ENCODE assay signal across 13 cellular contexts in genomic region chr19:35196872-35197271, GRCh38. TPM values are rescaled to one million over a fixed set of nuclear protein-coding genes. Genes with fewer than 3 reads are reported as not detected.
DNase-seq lines count a peak whose midpoint lies in the region; ATAC-seq and TF ChIP-seq lines count a peak whose summit lies in the region.
"Not testable (repeated sequence)": the region's sequence is repeated elsewhere in the genome, so short reads cannot be mapped to it uniquely, and the experiment has no call there.
"Had no signal": no experiment of that assay in that cellular context is flagged by ENCODE, and none has a peak within 500 bp of the region (broad histone marks: within the 10 kb centered on the region; RNA-seq: fewer than 3 reads in every experiment).

No MANE protein-coding gene starts in this region.

- not testable (repeated sequence) for BruUV-seq in MCF 10A (replicated peaks; lab: Mats Ljungman, UMichigan)

- not testable (repeated sequence) for H3K27me3 ChIP-seq in GM23248 (replicated peaks; ENCODE audit: insufficient read depth); RWPE2 (ENCODE audit: insufficient read depth, poor library complexity, severe bottlenecking)

- H3K9me3 Mint-ChIP-seq in activated T-helper 17 cell treated with anti-CD3 and anti-CD28 coated beads, Interleukin-2, amount 50 U/mL, for 72 hours; MCF 10A (ENCODE audit: unreplicated experiment): not testable (repeated sequence)

- peaks cover 17% of the 10 kb centered on the region; the same call in 1 of the 2 replicates for H3F3A ChIP-seq in GM23248 (ENCODE audit: insufficient read depth)

- POLR2A ChIA-PET in MCF 10A (lab: Yijun Ruan, JAX) = not testable (repeated sequence)

- DNase-seq in GM23248 (peak; percentile 31), MCF 10A (ENCODE audit: unreplicated experiment) (peak; percentile 54), islet precursor cell (peak; percentile 8)
- not testable (repeated sequence) for DNase-seq in RWPE2 (ENCODE audit: low spot score); omental fat pad (ENCODE audit: low spot score)

- peaks cover 16% of the 10 kb centered on the region for H3K4me1 Mint-ChIP-seq in activated T-helper 17 cell treated with anti-CD3 and anti-CD28 coated beads, Interleukin-2, amount 50 U/mL, for 72 hours
- H3K4me1 Mint-ChIP-seq in MCF 10A (ENCODE audit: insufficient read depth, unreplicated experiment) = not testable (repeated sequence)

- intact Hi-C loops in MCF 10A (cut with micrococcal nuclease) = not testable (repeated sequence)

- H3K4me3 ChIP-seq in GM23248; RWPE2 (ENCODE audit: severe bottlenecking): not testable (repeated sequence)

- peak; percentile 41; the same call in 2 of the 3 replicates for ATAC-seq in RWPE2 (ENCODE audit: low read depth)
- peak; percentile 24 for ATAC-seq in activated T-helper 17 cell treated with anti-CD3 and anti-CD28 coated beads, Interleukin-2, amount 50 U/mL, for 72 hours (replicated peaks)
- ATAC-seq in esophagus mucosa = peak; percentile 67
- ATAC-seq in omental fat pad (ENCODE audit: low FRiP score) = peak; percentile 41

- in situ Hi-C loops in GM23248 (cut with MboI) = not testable (repeated sequence)

- not testable (repeated sequence) for H3K36me3 Mint-ChIP-seq in activated T-helper 17 cell treated with anti-CD3 and anti-CD28 coated beads, Interleukin-2, amount 50 U/mL, for 72 hours (ENCODE audit: low read depth); MCF 10A (ENCODE audit: insufficient read depth, unreplicated experiment)

- not testable (repeated sequence) for H3K27me3 Mint-ChIP-seq in activated T-helper 17 cell treated with anti-CD3 and anti-CD28 coated beads, Interleukin-2, amount 50 U/mL, for 72 hours
- peaks cover 22% of the 10 kb centered on the region for H3K27me3 Mint-ChIP-seq in MCF 10A (ENCODE audit: insufficient read depth, unreplicated experiment)

- H3K9me2 ChIP-seq in GM23248 (ENCODE audit: insufficient read depth) = not testable (repeated sequence)

- H3K4me1 ChIP-seq in GM23248 (ENCODE audit: insufficient read depth); RWPE2 (ENCODE audit: insufficient read depth, poor library complexity, severe bottlenecking): not testable (repeated sequence)

- H2AFZ ChIP-seq in GM23248 = not testable (repeated sequence)

- not testable (repeated sequence) for TF ChIP-seq CTCF in RWPE2 (IDR thresholded peaks at IDR 0.05; ENCODE audit: poor library complexity, severe bottlenecking); MCF 10A (IDR thresholded peaks at IDR 0.05; ENCODE audit: unreplicated experiment); omental fat pad (IDR thresholded peaks at IDR 0.05)

- WGBS in GM23248 (ENCODE audit: low coverage in 1 of 2, low lambda C conversion rate in 2 of 2, missing lambda C conversion rate in 2 of 2), 2 experiments = 63 to 69% methylated on average over 7 of the region's 7 CpGs

- H3K9me3 ChIP-seq in GM23248 (ENCODE audit: low read depth); RWPE2 (ENCODE audit: severe bottlenecking): not testable (repeated sequence)

- not testable (repeated sequence) for H3K9ac ChIP-seq in GM23248

- H3K36me3 ChIP-seq in GM23248 (ENCODE audit: low read depth); RWPE2 (ENCODE audit: low read depth): not testable (repeated sequence)

- not testable (repeated sequence) for H4K20me1 ChIP-seq in GM23248 (ENCODE audit: insufficient read depth)

- H3K4me3 Mint-ChIP-seq in activated T-helper 17 cell treated with anti-CD3 and anti-CD28 coated beads, Interleukin-2, amount 50 U/mL, for 72 hours; MCF 10A (ENCODE audit: unreplicated experiment): not testable (repeated sequence)

- H3K4me2 ChIP-seq in GM23248 (ENCODE audit: unreplicated experiment) = not testable (repeated sequence)

- not testable (repeated sequence) for H3K27ac Mint-ChIP-seq in activated T-helper 17 cell treated with anti-CD3 and anti-CD28 coated beads, Interleukin-2, amount 50 U/mL, for 72 hours; MCF 10A (ENCODE audit: low read depth, unreplicated experiment)

- not testable (repeated sequence) for H3K79me2 ChIP-seq in GM23248 (ENCODE audit: insufficient read depth)

- CTCF ChIA-PET in MCF 10A (lab: Yijun Ruan, JAX) = not testable (repeated sequence)

- not testable (repeated sequence) for H3K27ac ChIP-seq in GM23248; RWPE2 (ENCODE audit: poor library complexity, severe bottlenecking)

RNA-seq across cellular contexts. Expression of gene FAM187B, which starts 31.7 kb away (rescaled TPM):
- not detected in 2 replicates for total RNA-seq in GM23248 (2014; rRNA removed; shearing (Covaris generic))
- not detected in 2 replicates for polyA plus RNA-seq in GM23248 (2016; fragmentation: Nextera tagmentation; extraction: Ambion mirVana)
- under 1 TPM in 1 of 2 donors, not detected in 1; 0.58 TPM for total RNA-seq in activated T-helper 17 cell treated with anti-CD3 and anti-CD28 coated beads, Interleukin-2, amount 50 U/mL, for 72 hours
- total RNA-seq in MCF 10A (2022) (not detected in 2 replicates), esophagus mucosa (not detected), omental fat pad (not detected)
- total RNA-seq: A673; Caco-2; CD8-positive, alpha-beta T cell; H1; IMR-90; NCI-H460 had no signal
- polyA plus RNA-seq: H1, IMR-90 had no signal

RNA-seq across cellular contexts. Expression of gene FXYD5, which starts 42.3 kb away (rescaled TPM):
- total RNA-seq in GM23248 (2014; rRNA removed; shearing (Covaris generic)) = 209 and 233 TPM in 2 replicates
- polyA plus RNA-seq in GM23248 (2016; fragmentation: Nextera tagmentation; extraction: Ambion mirVana) = 496 and 515 TPM in 2 replicates
- total RNA-seq in activated T-helper 17 cell treated with anti-CD3 and anti-CD28 coated beads, Interleukin-2, amount 50 U/mL, for 72 hours = 100 to 1,000 TPM; 214 to 257 TPM
- total RNA-seq in MCF 10A (2022) = 150 and 159 TPM in 2 replicates
- 114 TPM for total RNA-seq in esophagus mucosa
- total RNA-seq in omental fat pad = 100 to 1,000 TPM in 1 of 4 donors, 10 to 100 TPM in 3; 68.9 to 129 (median 88.8) TPM

RNA-seq across cellular contexts. Expression of gene LSR, which starts 51.9 kb away (rescaled TPM):
- total RNA-seq in GM23248 (2014; rRNA removed; shearing (Covaris generic)) = not detected in 2 replicates
- polyA plus RNA-seq in GM23248 (2016; fragmentation: Nextera tagmentation; extraction: Ambion mirVana) = 2.7 and 3.1 TPM in 2 replicates
- total RNA-seq in activated T-helper 17 cell treated with anti-CD3 and anti-CD28 coated beads, Interleukin-2, amount 50 U/mL, for 72 hours = 10 to 100 TPM; 19.1 to 38.0 TPM
- 60.6 and 64.1 TPM in 2 replicates for total RNA-seq in MCF 10A (2022)
- total RNA-seq in esophagus mucosa = 66.6 TPM
- 10 to 100 TPM; 10.4 to 30.9 (median 17.9) TPM for total RNA-seq in omental fat pad

RNA-seq across cellular contexts. Expression of gene FXYD7, which starts 53.8 kb away (rescaled TPM):
- not detected in 2 replicates for total RNA-seq in GM23248 (2014; rRNA removed; shearing (Covaris generic))
- polyA plus RNA-seq in GM23248 (2016; fragmentation: Nextera tagmentation; extraction: Ambion mirVana) = not detected in 2 replicates
- total RNA-seq in activated T-helper 17 cell treated with anti-CD3 and anti-CD28 coated beads, Interleukin-2, amount 50 U/mL, for 72 hours = 1 to 10 TPM in 1 of 2 donors, under 1 TPM in 1; 0.40 to 1.4 TPM
- total RNA-seq in MCF 10A (2022) (not detected in 2 replicates), esophagus mucosa (not detected), omental fat pad (not detected)
- total RNA-seq: Caco-2, IMR-90, NCI-H460 had no signal

RNA-seq across cellular contexts. Expression of gene FXYD1, which starts 58.2 kb away (rescaled TPM):
- total RNA-seq in GM23248 (2014; rRNA removed; shearing (Covaris generic)) = 0.43 TPM in 1 of 2 replicates, not detected in the other
- polyA plus RNA-seq in GM23248 (2016; fragmentation: Nextera tagmentation; extraction: Ambion mirVana) = 1.2 and 1.9 TPM in 2 replicates
- under 1 TPM; 0.54 to 0.93 TPM for total RNA-seq in activated T-helper 17 cell treated with anti-CD3 and anti-CD28 coated beads, Interleukin-2, amount 50 U/mL, for 72 hours
- not detected in 2 replicates for total RNA-seq in MCF 10A (2022)
- total RNA-seq in esophagus mucosa = 2.1 TPM
- 10 to 100 TPM; 20.5 to 32.2 (median 25.7) TPM for total RNA-seq in omental fat pad
- total RNA-seq: A673, Caco-2, NCI-H460 had no signal

Comparison
In these comparisons a context has a peak if more than half of its experiments do, and no peak if none do; other contexts are left out.
1. RNA of gene LSR, which starts 51.9 kb away (total RNA-seq): 66.6 TPM in esophagus mucosa (single experiment), 60.6 to 64.1 TPM in MCF 10A, 19.1 to 38.0 TPM in activated T-helper 17 cell treated with anti-CD3 and anti-CD28 coated beads, Interleukin-2, amount 50 U/mL, for 72 hours and 10.4 to 30.9 TPM in omental fat pad; not detected in GM23248; every median in the first group is over 10 times any median in the second.
2. Peak in every context shown above with its lines, with median percentiles within 50 percentile points of each other: ATAC-seq.